ENCODE assay signal across 2 cellular contexts in genomic region chr1:29416267-29416666, GRCh38.
TF ChIP-seq lines count a peak whose summit lies in the region.

No MANE protein-coding gene starts in this region.

TF ChIP-seq in HCT116, 20 proteins besides CTCF, POLR2A, EP300 and RAD21 (continued from another document):
- no peak for TF ChIP-seq SIN3A (IDR thresholded peaks at IDR 0.05; ENCODE audit: low read depth)
- no peak for TF ChIP-seq ZNF274 (IDR thresholded peaks at IDR 0.05; ENCODE audit: low read depth, low read length)
- no peak for TF ChIP-seq REST (IDR thresholded peaks at IDR 0.05; ENCODE audit: low read depth)
- TF ChIP-seq JUND (IDR thresholded peaks at IDR 0.05), result no peak
- TF ChIP-seq TCF7L2 (IDR thresholded peaks at IDR 0.05; ENCODE audit: borderline replicate concordance, extremely low read depth, insufficient read depth, insufficient read length), result no peak
- no peak for TF ChIP-seq YY1 (IDR thresholded peaks at IDR 0.05; ENCODE audit: extremely low read depth, insufficient replicate concordance, low read depth, low read length)
- no peak for TF ChIP-seq SRF (IDR thresholded peaks at IDR 0.05; ENCODE audit: low read depth)
- TF ChIP-seq ATF3 (IDR thresholded peaks at IDR 0.05), result no peak

TF ChIP-seq in SK-N-SH treated with all-trans-retinoic acid at 6 μM for 48 hours, 23 proteins besides CTCF, POLR2A, EP300 and RAD21 (continued from another document):
- TF ChIP-seq TSHZ2 (CRISPR knock-in tag; IDR thresholded peaks at IDR 0.05), result no peak
- TF ChIP-seq OSR1 (CRISPR knock-in tag; IDR thresholded peaks at IDR 0.05), result no peak
- no peak for TF ChIP-seq ZFP30 (CRISPR knock-in tag; IDR thresholded peaks at IDR 0.05)
- TF ChIP-seq RARB (CRISPR knock-in tag; IDR thresholded peaks at IDR 0.05), result no peak
- no peak for TF ChIP-seq TCF4 (CRISPR knock-in tag; IDR thresholded peaks at IDR 0.05; ENCODE audit: borderline replicate concordance)
- TF ChIP-seq ZNF8 (CRISPR knock-in tag; IDR thresholded peaks at IDR 0.05), result no peak
- TF ChIP-seq ESRRG (CRISPR knock-in tag; IDR thresholded peaks at IDR 0.05), result no peak
- TF ChIP-seq ZNF70 (CRISPR knock-in tag; IDR thresholded peaks at IDR 0.05), result no peak
- TF ChIP-seq BACH2 (CRISPR knock-in tag; IDR thresholded peaks at IDR 0.05; ENCODE audit: borderline replicate concordance), result no peak
